ENCODE assay signal across 11 cellular contexts in genomic region chr5:143101740-143102386, GRCh38.
A peak's percentile ranks its signal among the peaks of the same experiment; 100 is the strongest.
DNase-seq lines count a peak whose midpoint lies in the region; ATAC-seq and TF ChIP-seq lines count a peak whose summit lies in the region.
"Had no signal": no experiment of that assay in that cellular context is flagged by ENCODE, and none has a peak within 500 bp of the region (broad histone marks: within the 10 kb centered on the region; RNA-seq: fewer than 3 reads in every experiment).

No MANE protein-coding gene starts in this region.

- intact Hi-C loops in testis (cut with DNase I; ENCODE audit: low total_unique reads): no loop called here

- peaks cover 0 to 4% of the 10 kb centered on the region in 2 donors for H3K36me3 Mint-ChIP-seq in stimulated activated naive B cell treated with anti-CD40 and anti-IgM and Interleukin-4, amounts not matched to agents 10 μg/mL and 1 μg/mL and 100 μg/mL, for 72 hours

- peak; percentile 16 to 30 for DNase-seq in activated CD4-positive, alpha-beta T cell treated with anti-CD3 and anti-CD28 coated beads for 24 hours (ENCODE audit: low read depth in 2 of 2)
- no peak for DNase-seq in activated CD4-positive, alpha-beta T cell treated with anti-CD3 and anti-CD28 coated beads for 1 hour
- DNase-seq in activated T-cell treated with anti-CD3 and anti-CD28 coated beads, Interleukin-2, amount 50 U/mL, for 48 hours: peak; percentile 63 to 74
- DNase-seq in islet precursor cell: peak; percentile 65
- no peak for DNase-seq in stimulated activated naive B cell treated with anti-CD40 and anti-IgM and Interleukin-4, amounts not matched to agents 10 μg/mL and 1 μg/mL and 100 μg/mL, for 72 hours
- DNase-seq in testis: no peak
- DNase-seq in omental fat pad (ENCODE audit: low spot score): no peak
- DNase-seq: NCI-H510A, spleen had no signal

- no peaks in the 10 kb centered on the region for H3K27me3 ChIP-seq in testis
- H3K27me3 ChIP-seq: spleen, vagina had no signal

- H3K4me3 Mint-ChIP-seq in stimulated activated naive B cell treated with anti-CD40 and anti-IgM and Interleukin-4, amounts not matched to agents 10 μg/mL and 1 μg/mL and 100 μg/mL, for 72 hours: no peak overlapping the region

- no peak overlapping the region for H3K27ac Mint-ChIP-seq in stimulated activated naive B cell treated with anti-CD40 and anti-IgM and Interleukin-4, amounts not matched to agents 10 μg/mL and 1 μg/mL and 100 μg/mL, for 72 hours

- H3K4me3 ChIP-seq in testis: no peak overlapping the region
- H3K4me3 ChIP-seq: spleen, vagina had no signal

- no peaks in the 10 kb centered on the region for H3K27me3 Mint-ChIP-seq in stimulated activated naive B cell treated with anti-CD40 and anti-IgM and Interleukin-4, amounts not matched to agents 10 μg/mL and 1 μg/mL and 100 μg/mL, for 72 hours

- no peak for TF ChIP-seq POLR2A in testis (IDR thresholded peaks at IDR 0.05)

- TF ChIP-seq CTCF in testis (IDR thresholded peaks at IDR 0.05) (no peak), omental fat pad (IDR thresholded peaks at IDR 0.05) (no peak)

- H3K27ac ChIP-seq in testis: peak overlapping the region in 1 of 2 donors; percentile 20
- H3K27ac ChIP-seq: vagina had no signal

- H3K9me3 ChIP-seq in testis: no peaks in the 10 kb centered on the region
- H3K9me3 ChIP-seq: spleen, vagina had no signal

- H3K36me3 ChIP-seq in testis (ENCODE audit: low read depth, missing control alignments): no peaks in the 10 kb centered on the region
- H3K36me3 ChIP-seq: spleen, vagina had no signal

- no peaks in the 10 kb centered on the region for H3K9me3 Mint-ChIP-seq in stimulated activated naive B cell treated with anti-CD40 and anti-IgM and Interleukin-4, amounts not matched to agents 10 μg/mL and 1 μg/mL and 100 μg/mL, for 72 hours

- no peaks in the 10 kb centered on the region for H3K4me1 ChIP-seq in testis
- H3K4me1 ChIP-seq: vagina had no signal

- WGBS in testis, 2 donors: 75 to 82% methylated on average over 7 of the region's 7 CpGs

- peak; percentile 75 to 81 for ATAC-seq in stimulated activated naive B cell treated with anti-CD40 and anti-IgM and Interleukin-4, amounts not matched to agents 10 μg/mL and 1 μg/mL and 100 μg/mL, for 72 hours (replicated peaks)
- ATAC-seq in GM18868 (IDR thresholded peaks at IDR 0.05; ENCODE audit: unreplicated experiment) (no peak), omental fat pad (ENCODE audit: low FRiP score) (no peak)

- H3K4me1 Mint-ChIP-seq in stimulated activated naive B cell treated with anti-CD40 and anti-IgM and Interleukin-4, amounts not matched to agents 10 μg/mL and 1 μg/mL and 100 μg/mL, for 72 hours: peaks cover 11 to 23% of the 10 kb centered on the region in 2 donors

Comparison
In these comparisons a context has a peak if more than half of its experiments do, and no peak if none do; other contexts are left out.
1. DNase-seq: peak in activated CD4-positive, alpha-beta T cell treated with anti-CD3 and anti-CD28 coated beads for 24 hours (2 of 2), activated T-cell treated with anti-CD3 and anti-CD28 coated beads, Interleukin-2, amount 50 U/mL, for 48 hours (2 of 2) and islet precursor cell (single experiment); none in activated CD4-positive, alpha-beta T cell treated with anti-CD3 and anti-CD28 coated beads for 1 hour (single experiment), stimulated activated naive B cell treated with anti-CD40 and anti-IgM and Interleukin-4, amounts not matched to agents 10 μg/mL and 1 μg/mL and 100 μg/mL, for 72 hours (single experiment), testis (single experiment) and omental fat pad (single experiment).
2. ATAC-seq: peak in stimulated activated naive B cell treated with anti-CD40 and anti-IgM and Interleukin-4, amounts not matched to agents 10 μg/mL and 1 μg/mL and 100 μg/mL, for 72 hours (2 of 2); none in GM18868 (single experiment) and omental fat pad (single experiment).